In the genomic region with DNA sequence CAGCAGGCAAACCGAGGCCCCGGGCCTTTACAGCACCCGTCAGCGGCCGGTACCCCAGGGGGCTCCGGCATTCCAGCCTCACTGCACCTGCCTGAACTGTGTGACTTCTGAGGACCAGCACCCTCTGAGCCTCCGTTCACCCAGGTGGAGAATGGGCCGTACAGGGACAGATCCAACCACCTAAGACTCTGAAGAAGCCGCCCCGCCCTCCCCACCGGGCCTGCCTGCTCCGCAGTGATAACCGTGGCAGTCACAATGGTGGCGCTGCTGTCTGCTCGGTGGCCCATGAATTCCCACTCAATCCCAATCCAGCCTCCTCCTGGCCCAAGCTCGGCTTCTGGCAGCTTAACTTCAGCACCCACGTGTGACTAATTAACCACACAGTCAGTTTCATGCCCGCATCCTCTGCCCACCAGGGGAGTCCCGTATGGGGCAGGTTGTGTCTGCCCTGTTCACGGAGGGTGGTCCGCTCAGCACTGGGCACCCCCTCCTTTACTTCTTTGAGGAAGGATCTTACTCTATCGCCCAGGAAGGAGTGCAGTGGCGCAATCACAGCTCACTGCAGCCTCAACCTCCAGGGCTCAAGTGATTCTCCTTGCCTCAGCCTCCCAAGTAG, we compare ENCODE assay signal across 9 cellular contexts. TPM values are rescaled to one million over a fixed set of nuclear protein-coding genes. Genes with fewer than 3 reads are reported as not detected.
A peak's percentile ranks its signal among the peaks of the same experiment; 100 is the strongest.
DNase-seq lines count a peak whose midpoint lies in the region; ATAC-seq and TF ChIP-seq lines count a peak whose summit lies in the region.
"Had no signal": no experiment of that assay in that cellular context is flagged by ENCODE, and none has a peak within 500 bp of the region (broad histone marks: within the 10 kb centered on the region; RNA-seq: fewer than 3 reads in every experiment).

No MANE protein-coding gene starts in this region.

- TF ChIP-seq POLR2A in GM10847 (IDR thresholded peaks at IDR 0.05; ENCODE audit: extremely low read depth, insufficient read length) (peak; percentile 10), Raji (IDR thresholded peaks at IDR 0.05; ENCODE audit: insufficient read depth, low read depth, low read length) (peak; percentile 67), ovary (IDR thresholded peaks at IDR 0.05) (no peak), gastroesophageal sphincter (IDR thresholded peaks at IDR 0.05) (no peak)

- H3K4me1 ChIP-seq in ovary (ENCODE audit: insufficient read depth) (peaks cover 6% of the 10 kb centered on the region), gastroesophageal sphincter (peaks cover 0 to 28% (median 14%) of the 10 kb centered on the region in 3 donors)

- 79 to 92% (median 88%) methylated on average over 21 to 23 of the region's 23 CpGs for WGBS in ovary, 3 donors
- 86 to 87% methylated on average over 3 to 16 of the region's 23 CpGs for WGBS in gastroesophageal sphincter (ENCODE audit: low coverage in 1 of 2), 2 donors

- H3K36me3 Mint-ChIP-seq in nephron (ENCODE audit: low read depth): peaks cover 7% of the 10 kb centered on the region

- no peak for TF ChIP-seq EP300 in ovary (IDR thresholded peaks at IDR 0.05)
- TF ChIP-seq EP300 in gastroesophageal sphincter (IDR thresholded peaks at IDR 0.05): no peak

- intact Hi-C loops in ovary (cut with DNase I): loop anchor here in 1 of 4 donors (5.0 kb wide), 1 partner anchor 42 kb away; the partner anchor contains the start of gene UQCR11

- peaks cover 7% of the 10 kb centered on the region for H3K4me1 Mint-ChIP-seq in nephron

- no peak for DNase-seq in GM20000 (ENCODE audit: low spot score)
- no peak for DNase-seq in ovary
- DNase-seq in stimulated activated CD4-positive, alpha-beta T cell treated with anti-CD3 and anti-CD28 coated beads, Interleukin-2, amount 100 ng/mL, for 24 hours: no peak
- DNase-seq in T-helper 9 cell: no peak
- DNase-seq: activated naive CD4-positive, alpha-beta T cell treated with anti-CD3 and anti-CD28 coated beads for 36 hours had no signal

- ATAC-seq in gastroesophageal sphincter: no peak

- TF ChIP-seq CTCF in GM20000 (IDR thresholded peaks at IDR 0.05; ENCODE audit: extremely low read depth, missing control alignments): peak; percentile 8
- no peak for TF ChIP-seq CTCF in nephron (IDR thresholded peaks at IDR 0.05; ENCODE audit: unreplicated experiment in 3 of 3)
- no peak for TF ChIP-seq CTCF in ovary (IDR thresholded peaks at IDR 0.05)
- no peak for TF ChIP-seq CTCF in gastroesophageal sphincter (IDR thresholded peaks at IDR 0.05)

- H3K27ac ChIP-seq in ovary: no peak overlapping the region
- H3K27ac ChIP-seq in gastroesophageal sphincter: no peak overlapping the region

- peak overlapping the region; percentile 35 to 52 (median 41) for H3K4me3 Mint-ChIP-seq in nephron
- H3K4me3 Mint-ChIP-seq: activated naive CD4-positive, alpha-beta T cell treated with anti-CD3 and anti-CD28 coated beads for 36 hours had no signal

- H3K9me3 ChIP-seq in ovary (no peaks in the 10 kb centered on the region), gastroesophageal sphincter (no peaks in the 10 kb centered on the region)

- peak overlapping the region in 1 of 3 experiments; percentile 58 for H3K27ac Mint-ChIP-seq in nephron
- H3K27ac Mint-ChIP-seq: activated naive CD4-positive, alpha-beta T cell treated with anti-CD3 and anti-CD28 coated beads for 36 hours had no signal

- no peaks in the 10 kb centered on the region for H3K27me3 Mint-ChIP-seq in nephron (ENCODE audit: low read depth)

- H3K4me3 ChIP-seq in ovary: no peak overlapping the region
- no peak overlapping the region for H3K4me3 ChIP-seq in gastroesophageal sphincter

- H3K36me3 ChIP-seq in ovary (no peaks in the 10 kb centered on the region), gastroesophageal sphincter (peaks cover 0 to 56% of the 10 kb centered on the region in 2 donors)

- H3K27me3 ChIP-seq in ovary: no peaks in the 10 kb centered on the region
- no peaks in the 10 kb centered on the region for H3K27me3 ChIP-seq in gastroesophageal sphincter

- H3K9me3 Mint-ChIP-seq in nephron: no peaks in the 10 kb centered on the region
- H3K9me3 Mint-ChIP-seq: activated naive CD4-positive, alpha-beta T cell treated with anti-CD3 and anti-CD28 coated beads for 36 hours had no signal

RNA-seq across cellular contexts. Expression of gene TCF3, which starts 3.4 kb away (rescaled TPM):
- total RNA-seq in ovary: 10 to 100 TPM; 28.0 to 85.3 (median 76.6) TPM
- polyA plus RNA-seq in ovary: 10 to 100 TPM; 17.0 to 56.9 TPM
- total RNA-seq in gastroesophageal sphincter: 10 to 100 TPM; 21.2 to 62.0 (median 39.6) TPM

RNA-seq across cellular contexts. Expression of gene UQCR11, which starts 43.8 kb away (rescaled TPM):
- total RNA-seq in ovary (100 to 1,000 TPM in 3 of 7 donors, 10 to 100 TPM in 4; 39.5 to 132 (median 98.2) TPM), gastroesophageal sphincter (100 to 1,000 TPM in 1 of 4 donors, 10 to 100 TPM in 3; 78.2 to 102 (median 92.4) TPM)
- 10 to 100 TPM; 66.9 to 87.9 TPM for polyA plus RNA-seq in ovary

RNA-seq across cellular contexts. Expression of gene MBD3, which starts 56.4 kb away (rescaled TPM):
- 10 to 100 TPM; 53.3 to 94.7 (median 74.4) TPM for total RNA-seq in ovary
- polyA plus RNA-seq in ovary: 10 to 100 TPM in 1 of 2 donors, 1 to 10 TPM in 1; 2.1 to 74.3 TPM
- total RNA-seq in gastroesophageal sphincter: 100 to 1,000 TPM in 1 of 4 donors, 10 to 100 TPM in 3; 80.3 to 159 (median 95.7) TPM

Comparison
In these comparisons a context has a peak if more than half of its experiments do, and no peak if none do; other contexts are left out.
1. POLR2A ChIP-seq: peak in GM10847 (single experiment) and Raji (single experiment); none in ovary (single experiment) and gastroesophageal sphincter (0 of 2).